ENCODE assay signal across 16 cellular contexts in genomic region chr4:8293131-8293975, GRCh38. TPM values are rescaled to one million over a fixed set of nuclear protein-coding genes. Genes with fewer than 3 reads are reported as not detected.
A peak's percentile ranks its signal among the peaks of the same experiment; 100 is the strongest.
DNase-seq lines count a peak whose midpoint lies in the region; ATAC-seq and TF ChIP-seq lines count a peak whose summit lies in the region.
"Had no signal": no experiment of that assay in that cellular context is flagged by ENCODE, and none has a peak within 500 bp of the region (broad histone marks: within the 10 kb centered on the region; RNA-seq: fewer than 3 reads in every experiment).

No MANE protein-coding gene starts in this region.

- intact Hi-C loops in cardiac septum (cut with DNase I) (no loop called here), mucosa of descending colon (cut with DNase I, micrococcal nuclease) (no loop called here), spleen (cut with DNase I; ENCODE audit: low total_unique reads) (no loop called here)

- no peak overlapping the region for H3K27ac ChIP-seq in RWPE2 (ENCODE audit: poor library complexity, severe bottlenecking)
- no peak overlapping the region for H3K27ac ChIP-seq in spleen

- H3K9me3 ChIP-seq in RWPE2 (ENCODE audit: severe bottlenecking): no peaks in the 10 kb centered on the region
- no peaks in the 10 kb centered on the region for H3K9me3 ChIP-seq in mucosa of descending colon
- H3K9me3 ChIP-seq in spleen: no peaks in the 10 kb centered on the region
- H3K9me3 ChIP-seq: HAP-1 had no signal

- H3K27me3 ChIP-seq in RWPE2 (ENCODE audit: insufficient read depth, poor library complexity, severe bottlenecking) (no peaks in the 10 kb centered on the region), spleen (replicated peaks in 1 of 7) (peaks cover 0 to 4% (median 0%) of the 10 kb centered on the region in 7 donors)

- TF ChIP-seq CTCF in RWPE2 (IDR thresholded peaks at IDR 0.05; ENCODE audit: poor library complexity, severe bottlenecking): no peak
- no peak for TF ChIP-seq CTCF in mucosa of descending colon (IDR thresholded peaks at IDR 0.05)
- TF ChIP-seq CTCF in spleen (IDR thresholded peaks at IDR 0.05 in 8 of 11, conservative IDR thresholded peaks at IDR 0.05 in 3 of 11): no peak

- H3K4me3 ChIP-seq in RWPE2 (ENCODE audit: severe bottlenecking) (no peak overlapping the region), mucosa of descending colon (no peak overlapping the region), spleen (no peak overlapping the region)
- H3K4me3 ChIP-seq: HAP-1 had no signal

- H3K4me1 ChIP-seq in RWPE2 (ENCODE audit: insufficient read depth, poor library complexity, severe bottlenecking) (no peaks in the 10 kb centered on the region), mucosa of descending colon (ENCODE audit: low read depth) (no peaks in the 10 kb centered on the region), spleen (peaks cover 0 to 12% (median 0%) of the 10 kb centered on the region in 6 donors)
- H3K4me1 ChIP-seq: HAP-1 had no signal

- peak; percentile 45 for DNase-seq in RWPE2 (ENCODE audit: low spot score)
- DNase-seq in cardiac septum (ENCODE audit: low spot score): peak; percentile 27
- peak in 2 of 3 donors; percentile 11 to 25 for DNase-seq in mucosa of descending colon
- peak; percentile 64 for DNase-seq in spleen
- no peak for DNase-seq in amygdala (lab: John Stamatoyannopoulos, UW)
- DNase-seq in HEK293T (ENCODE audit: extremely low spot score): no peak
- DNase-seq: AML-193; Calu3; CD4-positive, alpha-beta T cell; NCI-H1417 treated with DMSO at 0.1 percent for 48 hours; NCI-H1930; NCI-H526 treated with DMSO at 0.1 percent for 48 hours; NK-92 treated with Interleukin-12 subunit alpha and Interleukin-12 subunit beta, amount 100 ng/mL, for 24 hours had no signal

- CTCF ChIA-PET in HEK293T (lab: Yijun Ruan, JAX): interaction anchor here (0.7 to 2.0 kb wide), 2 partner anchors 49 to 51 kb away, joined by 3 to 6 read pairs; no protein-coding TSS in a partner anchor

- TF ChIP-seq POLR2A in spleen (IDR thresholded peaks at IDR 0.05): no peak

- H3K36me3 ChIP-seq in RWPE2 (ENCODE audit: low read depth) (no peaks in the 10 kb centered on the region), mucosa of descending colon (ENCODE audit: low read depth) (no peaks in the 10 kb centered on the region), spleen (peaks cover 0 to 49% (median 0%) of the 10 kb centered on the region in 6 donors)
- H3K36me3 ChIP-seq: HAP-1 had no signal

- POLR2A ChIA-PET in HEK293T (lab: Yijun Ruan, JAX): no interaction called here

- ATAC-seq in RWPE2 (ENCODE audit: low read depth) (no peak), mucosa of descending colon (no peak), GM21390 (IDR thresholded peaks at IDR 0.05; ENCODE audit: unreplicated experiment) (no peak)

- WGBS in spleen, 5 donors: 78 to 88% (median 84%) methylated on average over 6 to 11 of the region's 11 CpGs

TF ChIP-seq in HEK293T, 16 proteins besides CTCF, POLR2A, EP300 and RAD21:
- TF ChIP-seq FOXM1 (IDR thresholded peaks at IDR 0.05; ENCODE audit: borderline replicate concordance): no peak
- TF ChIP-seq ZNF384 (IDR thresholded peaks at IDR 0.05): no peak
- TF ChIP-seq SP1 (IDR thresholded peaks at IDR 0.05): no peak
- no peak for TF ChIP-seq HDGF (IDR thresholded peaks at IDR 0.05; ENCODE audit: borderline replicate concordance)
- no peak for TF ChIP-seq FOXA1 (IDR thresholded peaks at IDR 0.05)
- no peak for TF ChIP-seq SUZ12 (IDR thresholded peaks at IDR 0.05)
- TF ChIP-seq BHLHE40 (IDR thresholded peaks at IDR 0.05; ENCODE audit: borderline replicate concordance): no peak
- no peak for TF ChIP-seq PKNOX1 (IDR thresholded peaks at IDR 0.05)
- no peak for TF ChIP-seq L3MBTL2 (conservative IDR thresholded peaks at IDR 0.05)
- TF ChIP-seq TARDBP (IDR thresholded peaks at IDR 0.05): no peak
- no peak for TF ChIP-seq FOXK2 (IDR thresholded peaks at IDR 0.05)
- TF ChIP-seq LEF1 (IDR thresholded peaks at IDR 0.05; ENCODE audit: borderline replicate concordance): no peak
- TF ChIP-seq ELF4 (IDR thresholded peaks at IDR 0.05): no peak
- TF ChIP-seq CTBP1 (IDR thresholded peaks at IDR 0.05; ENCODE audit: borderline replicate concordance): no peak
- no peak for TF ChIP-seq ARNT (IDR thresholded peaks at IDR 0.05)

RNA-seq across cellular contexts. Expression of gene HTRA3, which starts 23.8 kb away (rescaled TPM):
- 50.8 TPM for total RNA-seq in cardiac septum
- total RNA-seq in mucosa of descending colon: 10 to 100 TPM in 1 of 3 donors, 1 to 10 TPM in 2; 2.5 to 18.5 (median 4.2) TPM
- 1 to 10 TPM; 1.2 to 5.5 (median 3.1) TPM for total RNA-seq in spleen
- polyA plus RNA-seq in spleen: 1 to 10 TPM in 2 of 3 donors, under 1 TPM in 1; 0.26 to 2.5 (median 1.9) TPM
- total RNA-seq: Calu3; CD4-positive, alpha-beta T cell; OCI-LY7 had no signal

Comparison
In these comparisons a context has a peak if more than half of its experiments do, and no peak if none do; other contexts are left out.
1. DNase-seq: peak in RWPE2 (single experiment), cardiac septum (single experiment), mucosa of descending colon (2 of 3) and spleen (single experiment); none in amygdala (0 of 56) and HEK293T (single experiment).